In genomic region chr6:31968791-31969711, GRCh38 we compare ENCODE assay signal across 1 cellular context.
A peak's percentile ranks its signal among the peaks of the same experiment; 100 is the strongest.
TF ChIP-seq lines count a peak whose summit lies in the region.

No MANE protein-coding gene starts in this region.

TF ChIP-seq in K562, 482 proteins besides CTCF, POLR2A, EP300 and RAD21 (continued from another document):
- TF ChIP-seq ZBTB11 (CRISPR knock-in tag; IDR thresholded peaks at IDR 0.05) (peak in 1 of 3 experiments; percentile 46; a peak in 2 of 6 replicates), NR0B1 (IDR thresholded peaks at IDR 0.05; ENCODE audit: partially characterized antibody) (no peak), RBBP5 (IDR thresholded peaks at IDR 0.05; ENCODE audit: borderline replicate concordance, insufficient read depth, low read length, poor library complexity, severe bottlenecking) (peak; percentile 37), NFIC (IDR thresholded peaks at IDR 0.05) (no peak), ZNF511 (CRISPR knock-in tag; IDR thresholded peaks at IDR 0.05) (peak; percentile 41; the same call in 1 of the 2 replicates), MBD2 (IDR thresholded peaks at IDR 0.05; ENCODE audit: borderline replicate concordance, low read depth) (peak; percentile 5; the same call in 1 of the 2 replicates), OTX1 (CRISPR knock-in tag; IDR thresholded peaks at IDR 0.05) (0 out of 2 replicates have a peak, but pooled peaks have one; percentile 73), HIVEP1 (CRISPR knock-in tag; IDR thresholded peaks at IDR 0.05) (no peak), ATF4 (CRISPR knock-in tag; IDR thresholded peaks at IDR 0.05) (no peak), MLLT1 (IDR thresholded peaks at IDR 0.05) (peak in 1 of 2 experiments; percentile 16; a peak in 1 of 4 replicates), SRF (CRISPR knock-in tag; IDR thresholded peaks at IDR 0.05) (0 out of 4 replicates have a peak, but pooled peaks of 1 of the 2 experiments have one; percentile 3), ASH1L (IDR thresholded peaks at IDR 0.05; ENCODE audit: borderline replicate concordance, low read depth, partially characterized antibody) (no peak), ZBTB26 (CRISPR knock-in tag; IDR thresholded peaks at IDR 0.05) (peak; percentile 70; the same call in 1 of the 2 replicates), RBM25 (IDR thresholded peaks at IDR 0.05; ENCODE audit: low read depth, low read length, severe bottlenecking) (no peak), ZNF212 (CRISPR knock-in tag; IDR thresholded peaks at IDR 0.05) (no peak), ZBED1 (IDR thresholded peaks at IDR 0.05) (no peak), ZBTB9 (CRISPR knock-in tag; IDR thresholded peaks at IDR 0.05) (0 out of 2 replicates have a peak, but pooled peaks have one; percentile 45), ZNF696 (CRISPR knock-in tag; conservative IDR thresholded peaks at IDR 0.05) (no peak), CGGBP1 (CRISPR knock-in tag; IDR thresholded peaks at IDR 0.05) (no peak)
